In the genomic region with DNA sequence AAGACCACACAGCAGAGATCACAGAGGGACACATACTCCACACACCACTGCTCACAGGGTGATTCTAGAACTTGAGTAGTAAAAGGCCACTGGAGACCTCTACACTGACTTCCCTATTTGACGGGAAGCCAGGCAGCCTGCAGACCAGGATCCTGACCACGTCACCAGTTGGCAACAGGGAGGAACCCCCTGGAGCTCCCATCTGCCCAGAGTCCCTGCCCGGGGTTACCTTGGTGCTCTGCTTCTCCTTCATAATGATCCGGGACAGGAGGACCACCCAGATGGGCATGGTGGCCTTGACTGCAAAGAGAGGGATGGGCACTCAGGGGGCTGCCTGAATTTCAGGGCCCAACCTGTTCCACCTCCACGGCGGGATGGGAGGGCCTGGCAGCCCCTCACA, we compare ENCODE assay signal across 8 cellular contexts. TPM values are rescaled to one million over a fixed set of nuclear protein-coding genes. Genes with fewer than 3 reads are reported as not detected.
DNase-seq lines count a peak whose midpoint lies in the region; ATAC-seq, FAIRE-seq and TF ChIP-seq lines count a peak whose summit lies in the region.

No MANE protein-coding gene starts in this region.

- H3K27ac Mint-ChIP-seq in osteocyte (ENCODE audit: unreplicated experiment), result peak overlapping the region; percentile 71

- H3K27me3 Mint-ChIP-seq in osteocyte (ENCODE audit: unreplicated experiment), result no peaks in the 10 kb centered on the region

- peak overlapping the region; percentile 53 for H3K27ac ChIP-seq in cardiac muscle cell
- peak overlapping the region; percentile 88 for H3K27ac ChIP-seq in epithelial cell of prostate

- TF ChIP-seq CTCF in cardiac muscle cell (IDR thresholded peaks at IDR 0.05; ENCODE audit: low read depth, low read length), result no peak
- no peak for TF ChIP-seq CTCF in osteocyte (IDR thresholded peaks at IDR 0.05)

- H3K4me3 Mint-ChIP-seq in osteocyte (ENCODE audit: unreplicated experiment), result peak overlapping the region; percentile 85

- peak in 1 of 2 donors; percentile 51 for DNase-seq in cardiac muscle cell (ENCODE audit: low read depth in 1 of 2, low spot score in 1 of 2)
- no peak for DNase-seq in left ventricle myocardium superior
- peak; percentile 15 for DNase-seq in RCC 7860 (ENCODE audit: low spot score)
- no peak for DNase-seq in epithelial cell of prostate (ENCODE audit: low read depth, low spot score)
- no peak for DNase-seq in osteocyte (ENCODE audit: extremely low spot score, unreplicated experiment)
- no peak for DNase-seq in NCI-H187 treated with DMSO at 0.1 percent for 48 hours (lab: John Stamatoyannopoulos, UW)

- no peaks in the 10 kb centered on the region for H3K27me3 ChIP-seq in cardiac muscle cell

- H3K4me1 Mint-ChIP-seq in osteocyte (ENCODE audit: unreplicated experiment), result peaks cover 45% of the 10 kb centered on the region

- peaks cover 8% of the 10 kb centered on the region for H3K36me3 ChIP-seq in cardiac muscle cell

- no peaks in the 10 kb centered on the region for H3K9me3 Mint-ChIP-seq in osteocyte (ENCODE audit: unreplicated experiment)

- H3K4me1 ChIP-seq in cardiac muscle cell (ENCODE audit: low read depth), result peaks cover 6% of the 10 kb centered on the region

- ATAC-seq in left ventricle myocardium superior, result no peak
- no peak for ATAC-seq in GM21423 (IDR thresholded peaks at IDR 0.05; ENCODE audit: unreplicated experiment)
- no peak for ATAC-seq in GM21619 (IDR thresholded peaks at IDR 0.05; ENCODE audit: unreplicated experiment)

- no peaks in the 10 kb centered on the region for H3K9me3 ChIP-seq in cardiac muscle cell (ENCODE audit: low read depth)

- intact Hi-C loops in left ventricle myocardium superior (cut with micrococcal nuclease), result no loop called here

- peaks cover 17% of the 10 kb centered on the region for H3K36me3 Mint-ChIP-seq in osteocyte (ENCODE audit: unreplicated experiment)

- H3K4me3 ChIP-seq in cardiac muscle cell, result peak overlapping the region; percentile 97

- no peak for FAIRE-seq in RCC 7860 (lab: Jason Lieb, UNC)

RNA-seq across cellular contexts. Expression of a gene that starts 0.9 kb away (rescaled TPM):
- total RNA-seq in cardiac muscle cell, result 22.5 and 25.3 TPM in 2 replicates
- 29.7 and 35.5 TPM in 2 replicates for polyA plus RNA-seq in cardiac muscle cell
- total RNA-seq in left ventricle myocardium superior, result 22.9 TPM
- total RNA-seq in osteocyte, result 49.8 and 55.5 TPM in 2 replicates

RNA-seq across cellular contexts. Expression of a gene that starts 29.0 kb away (rescaled TPM):
- total RNA-seq in cardiac muscle cell, result 11.7 and 27.2 TPM in 2 replicates
- 60.0 and 76.3 TPM in 2 replicates for polyA plus RNA-seq in cardiac muscle cell
- total RNA-seq in left ventricle myocardium superior, result 19.1 TPM
- total RNA-seq in osteocyte, result 45.1 and 50.1 TPM in 2 replicates

RNA-seq across cellular contexts. Expression of a gene that starts 56.7 kb away (rescaled TPM):
- total RNA-seq in cardiac muscle cell, result 14.2 and 15.1 TPM in 2 replicates
- 5.9 and 9.1 TPM in 2 replicates for polyA plus RNA-seq in cardiac muscle cell
- total RNA-seq in left ventricle myocardium superior, result 4.9 TPM
- total RNA-seq in osteocyte, result 9.5 and 15.4 TPM in 2 replicates
